Comparison of ENCODE assay signal across 19 cellular contexts in genomic region chr4:56618734-56619133, GRCh38.
DNase-seq lines count a peak whose midpoint lies in the region; TF ChIP-seq lines count a peak whose summit lies in the region.
"Had no signal": no experiment of that assay in that cellular context is flagged by ENCODE, and none has a peak within 500 bp of the region (broad histone marks: within the 10 kb centered on the region; RNA-seq: fewer than 3 reads in every experiment).

No MANE protein-coding gene starts in this region.

- H2AFZ ChIP-seq in SK-N-SH (ENCODE audit: low read depth) (no peak overlapping the region), hepatocyte (no peak overlapping the region)

- intact Hi-C loops in activated CD4-positive, alpha-beta T cell treated with anti-CD3 and anti-CD28 coated beads, Interleukin-2, amount 10 ng/mL, durations not matched to agents 24 days and 14 days (cut with micrococcal nuclease) = no loop called here
- intact Hi-C loops in tibial artery (cut with DNase I; ENCODE audit: low total_unique reads) = no loop called here
- intact Hi-C loops in activated CD4-positive, alpha-beta memory T cell treated with anti-CD3 and anti-CD28 coated beads for 36 hours (cut with micrococcal nuclease) = loop anchor here (2.0 kb wide), 1 partner anchor 32 kb away; no protein-coding TSS in a partner anchor

- H3K4me3 Mint-ChIP-seq in activated CD4-positive, alpha-beta T cell treated with anti-CD3 and anti-CD28 coated beads, Interleukin-2, amount 10 ng/mL, durations not matched to agents 24 days and 14 days = no peak overlapping the region
- H3K4me3 Mint-ChIP-seq in activated CD4-positive, alpha-beta memory T cell treated with anti-CD3 and anti-CD28 coated beads for 36 hours = no peak overlapping the region
- H3K4me3 Mint-ChIP-seq: CD8-positive, alpha-beta T cell; HFFc6 had no signal

- no peaks in the 10 kb centered on the region for H3K9me3 ChIP-seq in SK-N-SH
- no peaks in the 10 kb centered on the region for H3K9me3 ChIP-seq in hepatocyte (ENCODE audit: low read depth)
- no peaks in the 10 kb centered on the region for H3K9me3 ChIP-seq in tibial artery

- H3K9me2 ChIP-seq in SK-N-SH = no peaks in the 10 kb centered on the region
- no peaks in the 10 kb centered on the region for H3K9me2 ChIP-seq in hepatocyte (replicated peaks; ENCODE audit: insufficient read depth)

- POLR2A ChIA-PET in SK-N-SH (lab: Yijun Ruan, JAX) = no interaction called here
- POLR2A ChIA-PET in activated CD4-positive, alpha-beta memory T cell treated with anti-CD3 and anti-CD28 coated beads for 36 hours (lab: Charles Lee) = interaction anchor here (1.9 kb wide), 1 partner anchor 22 kb away, joined by 4 read pairs; no protein-coding TSS in a partner anchor

- no peak overlapping the region for H3K9ac ChIP-seq in SK-N-SH

- peaks cover 3% of the 10 kb centered on the region for H3K4me1 Mint-ChIP-seq in activated CD4-positive, alpha-beta T cell treated with anti-CD3 and anti-CD28 coated beads, Interleukin-2, amount 10 ng/mL, durations not matched to agents 24 days and 14 days
- H3K4me1 Mint-ChIP-seq in activated CD4-positive, alpha-beta memory T cell treated with anti-CD3 and anti-CD28 coated beads for 36 hours (ENCODE audit: low read depth) = no peaks in the 10 kb centered on the region

- no peak overlapping the region for H3K27ac ChIP-seq in SK-N-SH (ENCODE audit: low read depth in 2 of 2, low read length in 1 of 2)
- H3K27ac ChIP-seq in hepatocyte = peak overlapping the region; percentile 3
- H3K27ac ChIP-seq in tibial artery = no peak overlapping the region

- H3K4me1 ChIP-seq in SK-N-SH (ENCODE audit: control insufficient read depth in 1 of 2, insufficient read depth in 2 of 2, low read depth in 1 of 2, low read length in 1 of 2) (no peaks in the 10 kb centered on the region), hepatocyte (ENCODE audit: insufficient read depth) (no peaks in the 10 kb centered on the region), tibial artery (no peaks in the 10 kb centered on the region)

- H4K20me1 ChIP-seq in SK-N-SH (ENCODE audit: insufficient read depth) = no peaks in the 10 kb centered on the region
- H4K20me1 ChIP-seq in hepatocyte (ENCODE audit: insufficient read depth, poor library complexity, severe bottlenecking) = no peaks in the 10 kb centered on the region

- no peaks in the 10 kb centered on the region; the same call in 1 of the 2 replicates for H3K27me3 ChIP-seq in SK-N-SH (ENCODE audit: insufficient read depth)
- no peaks in the 10 kb centered on the region for H3K27me3 ChIP-seq in hepatocyte
- no peaks in the 10 kb centered on the region for H3K27me3 ChIP-seq in tibial artery

- no peak overlapping the region for H3K27ac Mint-ChIP-seq in activated CD4-positive, alpha-beta T cell treated with anti-CD3 and anti-CD28 coated beads, Interleukin-2, amount 10 ng/mL, durations not matched to agents 24 days and 14 days
- no peak overlapping the region for H3K27ac Mint-ChIP-seq in activated CD4-positive, alpha-beta memory T cell treated with anti-CD3 and anti-CD28 coated beads for 36 hours
- H3K27ac Mint-ChIP-seq: CD8-positive, alpha-beta T cell; HFFc6 had no signal

- no peak for TF ChIP-seq CTCF in SK-N-SH (IDR thresholded peaks at IDR 0.05)
- TF ChIP-seq CTCF in hepatocyte (IDR thresholded peaks at IDR 0.05; ENCODE audit: poor library complexity) = no peak
- TF ChIP-seq CTCF in tibial artery (IDR thresholded peaks at IDR 0.05) = no peak

- no peak overlapping the region for H3K4me3 ChIP-seq in SK-N-SH (ENCODE audit: low read depth in 2 of 2, low read length in 1 of 2)
- no peak overlapping the region for H3K4me3 ChIP-seq in hepatocyte
- no peak overlapping the region for H3K4me3 ChIP-seq in tibial artery

- CTCF ChIA-PET in SK-N-SH (lab: Yijun Ruan, JAX) = interaction anchor here (1.1 to 1.9 kb wide), 6 partner anchors 9 to 181 kb away, joined by 3 to 6 read pairs (median 5); no protein-coding TSS in a partner anchor
- CTCF ChIA-PET in activated CD4-positive, alpha-beta memory T cell treated with anti-CD3 and anti-CD28 coated beads for 36 hours (lab: Charles Lee) = interaction anchor here (1.1 to 1.7 kb wide), 3 partner anchors 9 to 218 kb away, joined by 5 to 7 read pairs (median 6); no protein-coding TSS in a partner anchor

- H3K36me3 ChIP-seq in SK-N-SH (replicated peaks in 1 of 2; ENCODE audit: control insufficient read depth in 1 of 2, insufficient read depth in 2 of 2, low read length in 1 of 2) (no peaks in the 10 kb centered on the region), hepatocyte (replicated peaks; ENCODE audit: insufficient read depth, low read depth) (no peaks in the 10 kb centered on the region), tibial artery (no peaks in the 10 kb centered on the region)

- no peaks in the 10 kb centered on the region for H3K79me2 ChIP-seq in SK-N-SH (ENCODE audit: insufficient read depth)
- H3K79me2 ChIP-seq in hepatocyte = no peaks in the 10 kb centered on the region

- H3F3A ChIP-seq in SK-N-SH (replicated peaks; ENCODE audit: insufficient read depth) = no peaks in the 10 kb centered on the region

- H3K27me3 Mint-ChIP-seq in activated CD4-positive, alpha-beta T cell treated with anti-CD3 and anti-CD28 coated beads, Interleukin-2, amount 10 ng/mL, durations not matched to agents 24 days and 14 days = peaks cover 19% of the 10 kb centered on the region
- H3K27me3 Mint-ChIP-seq in activated CD4-positive, alpha-beta memory T cell treated with anti-CD3 and anti-CD28 coated beads for 36 hours = peaks cover 26% of the 10 kb centered on the region

- WGBS in SK-N-SH (ENCODE audit: low lambda C conversion rate) = 51% methylated on average over 4 of the region's 4 CpGs
- 41% methylated on average over 4 of the region's 4 CpGs for WGBS in hepatocyte (ENCODE audit: low lambda C conversion rate, missing lambda C conversion rate)

- TF ChIP-seq EP300 in SK-N-SH (IDR thresholded peaks at IDR 0.05; ENCODE audit: borderline replicate concordance in 1 of 2, low read depth in 1 of 2, low read length in 1 of 2) = no peak; a peak in 1 of 4 replicates

- H3K36me3 Mint-ChIP-seq in activated CD4-positive, alpha-beta T cell treated with anti-CD3 and anti-CD28 coated beads, Interleukin-2, amount 10 ng/mL, durations not matched to agents 24 days and 14 days (ENCODE audit: low read depth) = no peaks in the 10 kb centered on the region
- H3K36me3 Mint-ChIP-seq in activated CD4-positive, alpha-beta memory T cell treated with anti-CD3 and anti-CD28 coated beads for 36 hours = peaks cover 2% of the 10 kb centered on the region

- DNase-seq in activated CD4-positive, alpha-beta T cell treated with anti-CD3 and anti-CD28 coated beads, Interleukin-2, amount 10 ng/mL, durations not matched to agents 24 days and 14 days = peak; percentile 45
- no peak for DNase-seq in activated CD4-positive, alpha-beta T cell treated with anti-CD3 and anti-CD28 coated beads for 1 hour
- DNase-seq in SK-N-SH (peak; percentile 29), hepatocyte (ENCODE audit: low spot score) (no peak), tibial artery (no peak), AG20443 (ENCODE audit: low spot score) (no peak), GDM1 (lab: John Stamatoyannopoulos, UW) (no peak)
- DNase-seq in activated CD4-positive, alpha-beta memory T cell treated with anti-CD3 and anti-CD28 coated beads for 36 hours = no peak
- DNase-seq: 8988T; AML-193; C1 segment of cervical spinal cord; CD8-positive, alpha-beta T cell; HFFc6; KG1; NCI-H1092 treated with DMSO at 0.1 percent for 48 hours; NCI-H146; NCI-H2029; NCI-H345; NCI-H774 had no signal

- H3K4me2 ChIP-seq in SK-N-SH (no peak overlapping the region), hepatocyte (peak overlapping the region; percentile 12)

- no peaks in the 10 kb centered on the region for H3K9me3 Mint-ChIP-seq in activated CD4-positive, alpha-beta T cell treated with anti-CD3 and anti-CD28 coated beads, Interleukin-2, amount 10 ng/mL, durations not matched to agents 24 days and 14 days
- H3K9me3 Mint-ChIP-seq in activated CD4-positive, alpha-beta memory T cell treated with anti-CD3 and anti-CD28 coated beads for 36 hours = peaks cover 2% of the 10 kb centered on the region

- no peak for TF ChIP-seq RAD21 in SK-N-SH (IDR thresholded peaks at IDR 0.05; ENCODE audit: low read length)

TF ChIP-seq in SK-N-SH, 30 proteins besides CTCF, POLR2A, EP300 and RAD21 (continues in another document):
- TF ChIP-seq NRF1 (IDR thresholded peaks at IDR 0.05; ENCODE audit: low read depth, low read length) (no peak), RFX5 (IDR thresholded peaks at IDR 0.05; ENCODE audit: low read length) (no peak), FOXJ3 (CRISPR knock-in tag; IDR thresholded peaks at IDR 0.05) (no peak), FOXM1 (IDR thresholded peaks at IDR 0.05; ENCODE audit: low read depth) (no peak), USF1 (IDR thresholded peaks at IDR 0.05; ENCODE audit: borderline replicate concordance, low read depth) (no peak), ZBTB33 (IDR thresholded peaks at IDR 0.05; ENCODE audit: borderline replicate concordance, low read depth) (no peak), TCF12 (IDR thresholded peaks at IDR 0.05) (no peak), RXRA (IDR thresholded peaks at IDR 0.05; ENCODE audit: borderline replicate concordance, low read depth) (no peak)

Comparison
In these comparisons a context has a peak if more than half of its experiments do, and no peak if none do; other contexts are left out.
1. DNase-seq: peak in activated CD4-positive, alpha-beta T cell treated with anti-CD3 and anti-CD28 coated beads, Interleukin-2, amount 10 ng/mL, durations not matched to agents 24 days and 14 days (single experiment) and SK-N-SH (single experiment); none in activated CD4-positive, alpha-beta T cell treated with anti-CD3 and anti-CD28 coated beads for 1 hour (single experiment), hepatocyte (single experiment), tibial artery (0 of 2), activated CD4-positive, alpha-beta memory T cell treated with anti-CD3 and anti-CD28 coated beads for 36 hours (single experiment), AG20443 (single experiment) and GDM1 (single experiment).